In the genomic region with DNA sequence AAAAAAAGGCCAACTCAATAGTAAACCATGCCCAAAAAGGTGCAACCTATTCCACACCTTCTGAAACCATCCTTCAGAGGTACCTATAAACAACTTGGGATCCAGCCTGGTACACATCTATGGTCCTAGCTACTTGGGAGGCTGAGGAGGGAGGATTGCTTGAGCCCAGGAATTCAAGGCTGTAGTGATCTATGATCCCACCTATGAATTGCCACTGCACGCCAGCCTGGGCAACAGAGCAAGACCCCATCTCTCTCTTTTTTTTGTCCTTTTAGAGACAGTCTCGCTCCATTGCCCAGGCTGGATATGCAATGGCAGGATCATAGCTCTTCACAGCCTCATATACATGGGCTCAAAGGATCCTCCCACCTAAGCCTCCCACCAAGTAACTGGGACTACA, we compare ENCODE assay signal across 20 cellular contexts. TPM values are rescaled to one million over a fixed set of nuclear protein-coding genes. Genes with fewer than 3 reads are reported as not detected.
"Had no signal": no experiment of that assay in that cellular context is flagged by ENCODE, and none has a peak within 500 bp of the region (broad histone marks: within the 10 kb centered on the region; RNA-seq: fewer than 3 reads in every experiment).

No MANE protein-coding gene starts in this region.

- ATAC-seq: left lung; naive thymus-derived CD4-positive, alpha-beta T cell had no signal

- H3K27ac ChIP-seq: left lung, psoas muscle, skin epidermis had no signal

- H3K4me3 ChIP-seq: coronary artery, left lung, psoas muscle, sigmoid colon, skin epidermis, stomach had no signal

- DNase-seq: effector CD4-positive, alpha-beta T cell; endodermal cell; erythroblast; foreskin melanocyte; islet precursor cell; left lung; naive thymus-derived CD4-positive, alpha-beta T cell; nephron progenitor cell; psoas muscle; retina; sigmoid colon; stimulated activated naive CD4-positive, alpha-beta T cell; stomach had no signal

- H3K4me1 ChIP-seq: psoas muscle had no signal

- H3K27me3 ChIP-seq: left lung, sigmoid colon, stomach had no signal

- H3K9me3 ChIP-seq: left lung, psoas muscle, sigmoid colon, stomach had no signal

RNA-seq across cellular contexts. Expression of a gene that starts 55.6 kb away (rescaled TPM):
- total RNA-seq: dermis microvascular lymphatic vessel endothelial cell, mesenteric fat pad, mononuclear cell, omental fat pad, psoas muscle, sigmoid colon, stomach, urinary bladder had no signal
- polyA plus RNA-seq: naive thymus-derived CD4-positive, alpha-beta T cell; psoas muscle had no signal
